21 cellular contexts compared by ENCODE assay signal in genomic region chr15:75663931-75664421, GRCh38. TPM values are rescaled to one million over a fixed set of nuclear protein-coding genes. Genes with fewer than 3 reads are reported as not detected.
DNase-seq lines count a peak whose midpoint lies in the region; ATAC-seq, FAIRE-seq and TF ChIP-seq lines count a peak whose summit lies in the region.
"Had no signal": no experiment of that assay in that cellular context is flagged by ENCODE, and none has a peak within 500 bp of the region (broad histone marks: within the 10 kb centered on the region; RNA-seq: fewer than 3 reads in every experiment).

No MANE protein-coding gene starts in this region.

- CTCF ChIA-PET in GM10248 (lab: Yijun Ruan, JAX): interaction anchor here (0.9 kb wide), 1 partner anchor 10 kb away, joined by 3 read pairs; no protein-coding TSS in a partner anchor

- DNase-seq in NCI-H1417 (lab: John Stamatoyannopoulos, UW) (peak in 2 of 3 experiments; percentile 23 to 55), NCI-H1417 treated with DMSO at 0.1 percent for 48 hours (lab: John Stamatoyannopoulos, UW) (no peak), bronchial epithelial cell (ENCODE audit: low read depth) (peak; percentile 73), lower lobe of right lung (no peak), transverse colon (peak; percentile 67), GM10248 (ENCODE audit: extremely low spot score) (no peak), spleen (no peak)
- DNase-seq: activated effector memory CD4-positive, alpha-beta T cell treated with Interleukin-2 at 50 U/mL for 16 hours; aorta; CD4-positive, CD25-positive, alpha-beta regulatory T cell; cortex of kidney; hypothalamus; MM.1S; natural killer cell; NCI-H2171; SJCRH30; stimulated activated CD4-positive, alpha-beta T cell treated with anti-CD3 and anti-CD28 coated beads, Interleukin-1b, Interleukin-23, amount 100 ng/mL, for 48 hours had no signal

- H3K9me3 ChIP-seq in lower lobe of right lung: no peaks in the 10 kb centered on the region
- no peaks in the 10 kb centered on the region for H3K9me3 ChIP-seq in transverse colon
- no peaks in the 10 kb centered on the region for H3K9me3 ChIP-seq in spleen
- H3K9me3 ChIP-seq: left lung, SJCRH30 had no signal

- intact Hi-C loops in lower lobe of right lung (cut with DNase I) (no loop called here), transverse colon (cut with DNase I; ENCODE audit: low total_unique reads) (no loop called here), spleen (cut with DNase I; ENCODE audit: low total_unique reads) (no loop called here)

- H3K36me3 ChIP-seq in bronchial epithelial cell (ENCODE audit: control insufficient read depth, insufficient read depth, low read length) (peaks cover 1% of the 10 kb centered on the region), lower lobe of right lung (peaks cover 14% of the 10 kb centered on the region), transverse colon (no peaks in the 10 kb centered on the region), spleen (peaks cover 0 to 7% (median 0%) of the 10 kb centered on the region in 6 donors)
- H3K36me3 ChIP-seq: left lung, SJCRH30 had no signal

- H3K4me3 ChIP-seq in bronchial epithelial cell (ENCODE audit: low read depth, low read length) (no peak overlapping the region), lower lobe of right lung (no peak overlapping the region), transverse colon (no peak overlapping the region), spleen (no peak overlapping the region)
- H3K4me3 ChIP-seq: left lung, SJCRH30 had no signal

- WGBS in transverse colon (ENCODE audit: low coverage in 1 of 2), 2 donors: 17 to 40% methylated on average over 1 to 10 of the region's 11 CpGs
- 82 to 86% (median 85%) methylated on average over 5 to 11 of the region's 11 CpGs for WGBS in spleen, 5 donors

- TF ChIP-seq POLR2A in transverse colon (IDR thresholded peaks at IDR 0.05): no peak
- TF ChIP-seq POLR2A in spleen (IDR thresholded peaks at IDR 0.05): no peak

- TF ChIP-seq EP300 in transverse colon (IDR thresholded peaks at IDR 0.05; ENCODE audit: low read depth): no peak

- peak overlapping the region; percentile 18 for H3K27ac ChIP-seq in lower lobe of right lung
- H3K27ac ChIP-seq in transverse colon: peak overlapping the region; percentile 72 to 87 (median 77)
- no peak overlapping the region for H3K27ac ChIP-seq in spleen
- H3K27ac ChIP-seq: left lung, SJCRH30 had no signal

- TF ChIP-seq CTCF in bronchial epithelial cell (IDR thresholded peaks at IDR 0.05; ENCODE audit: insufficient read depth, low read length, severe bottlenecking) (no peak), lower lobe of right lung (IDR thresholded peaks at IDR 0.05) (no peak), transverse colon (IDR thresholded peaks at IDR 0.05) (no peak), GM10248 (IDR thresholded peaks at IDR 0.05; ENCODE audit: control extremely low read depth, extremely low read depth, low read depth, missing control alignments) (no peak), spleen (IDR thresholded peaks at IDR 0.05 in 8 of 11, conservative IDR thresholded peaks at IDR 0.05 in 3 of 11) (no peak)

- peaks cover 70% of the 10 kb centered on the region for H3K4me1 ChIP-seq in lower lobe of right lung
- H3K4me1 ChIP-seq in transverse colon: peaks cover 24 to 80% (median 55%) of the 10 kb centered on the region in 4 donors
- H3K4me1 ChIP-seq in spleen: peaks cover 2 to 51% (median 22%) of the 10 kb centered on the region in 6 donors

- H3K27me3 ChIP-seq in bronchial epithelial cell (ENCODE audit: control insufficient read depth, insufficient read depth, low read length): no peaks in the 10 kb centered on the region
- H3K27me3 ChIP-seq in lower lobe of right lung (ENCODE audit: low read depth): no peaks in the 10 kb centered on the region
- H3K27me3 ChIP-seq in transverse colon: no peaks in the 10 kb centered on the region
- H3K27me3 ChIP-seq in spleen (replicated peaks in 1 of 7): no peaks in the 10 kb centered on the region
- H3K27me3 ChIP-seq: left lung, SJCRH30 had no signal

- ATAC-seq in lower lobe of right lung (no peak), GM21576 (IDR thresholded peaks at IDR 0.05; ENCODE audit: unreplicated experiment) (no peak)
- ATAC-seq: activated CD4-positive, CD25-positive, alpha-beta regulatory T cell treated with anti-CD3 and anti-CD28 coated beads, Interleukin-2, amount 50 U/mL, for 24 hours; left lung; natural killer cell had no signal

- in situ Hi-C loops in transverse colon (cut with MboI; ENCODE audit: low pct_ligation_motif_present in 1 of 4, low pct_unique_long_range_greater_than_20kb in 1 of 4, low sequenced_read_pairs in 3 of 4): no loop called here

- POLR2A ChIA-PET in GM10248 (lab: Yijun Ruan, JAX): interaction anchor here (0.6 kb wide), 1 partner anchor 19 kb away, joined by 3 read pairs; no protein-coding TSS in a partner anchor

- FAIRE-seq in bronchial epithelial cell (lab: Jason Lieb, UNC): no peak
- FAIRE-seq: H1 had no signal

RNA-seq across cellular contexts. Expression of gene SNX33, which starts 16.3 kb away (rescaled TPM):
- total RNA-seq in bronchial epithelial cell (15.0 and 19.8 TPM in 2 replicates), lower lobe of right lung (28.9 TPM), transverse colon (10 to 100 TPM; 26.5 to 52.0 (median 36.5) TPM), spleen (10 to 100 TPM; 10.4 to 22.8 (median 18.3) TPM)
- polyA plus RNA-seq in spleen: 1 to 10 TPM; 4.3 to 7.8 (median 6.3) TPM

RNA-seq across cellular contexts. Expression of gene IMP3, which starts 24.0 kb away (rescaled TPM):
- total RNA-seq in bronchial epithelial cell: 95.0 and 215 TPM in 2 replicates
- 56.5 TPM for total RNA-seq in lower lobe of right lung
- 100 to 1,000 TPM in 2 of 4 donors, 10 to 100 TPM in 2; 37.2 to 131 (median 108) TPM for total RNA-seq in transverse colon
- 100 to 1,000 TPM in 3 of 7 donors, 10 to 100 TPM in 4; 51.3 to 177 (median 67.6) TPM for total RNA-seq in spleen
- 100 to 1,000 TPM; 100 to 128 (median 107) TPM for polyA plus RNA-seq in spleen

RNA-seq across cellular contexts. Expression of gene SNUPN, which starts 38.5 kb away (rescaled TPM):
- total RNA-seq in bronchial epithelial cell (16.1 and 18.8 TPM in 2 replicates), lower lobe of right lung (21.7 TPM), transverse colon (10 to 100 TPM in 3 of 4 donors, 1 to 10 TPM in 1; 9.4 to 29.5 (median 23.2) TPM), spleen (10 to 100 TPM; 16.9 to 26.3 (median 22.8) TPM)
- polyA plus RNA-seq in spleen: 10 to 100 TPM; 16.8 to 24.7 (median 21.3) TPM

RNA-seq across cellular contexts. Expression of gene CSPG4, which starts 48.7 kb away (rescaled TPM):
- total RNA-seq in bronchial epithelial cell (0.79 and 6.3 TPM in 2 replicates), lower lobe of right lung (15.0 TPM), transverse colon (10 to 100 TPM; 11.2 to 60.9 (median 31.3) TPM), spleen (10 to 100 TPM in 4 of 7 donors, 1 to 10 TPM in 3; 4.1 to 28.6 (median 10.2) TPM)
- 1 to 10 TPM in 2 of 3 donors, under 1 TPM in 1; 0.89 to 4.9 (median 1.3) TPM for polyA plus RNA-seq in spleen
- total RNA-seq: CD4-positive, CD25-positive, alpha-beta regulatory T cell had no signal
- polyA plus RNA-seq: CD4-positive, CD25-positive, alpha-beta regulatory T cell had no signal

Comparison
In these comparisons a context has a peak if more than half of its experiments do, and no peak if none do; other contexts are left out.
1. DNase-seq: peak in NCI-H1417 (2 of 3), bronchial epithelial cell (single experiment) and transverse colon (single experiment); none in NCI-H1417 treated with DMSO at 0.1 percent for 48 hours (single experiment), lower lobe of right lung (single experiment), GM10248 (single experiment) and spleen (single experiment).
2. H3K27ac ChIP-seq: peak in lower lobe of right lung (single experiment) and transverse colon (4 of 4); none in spleen (0 of 8).